Comparison of ENCODE assay signal across 8 cellular contexts in the genomic region with DNA sequence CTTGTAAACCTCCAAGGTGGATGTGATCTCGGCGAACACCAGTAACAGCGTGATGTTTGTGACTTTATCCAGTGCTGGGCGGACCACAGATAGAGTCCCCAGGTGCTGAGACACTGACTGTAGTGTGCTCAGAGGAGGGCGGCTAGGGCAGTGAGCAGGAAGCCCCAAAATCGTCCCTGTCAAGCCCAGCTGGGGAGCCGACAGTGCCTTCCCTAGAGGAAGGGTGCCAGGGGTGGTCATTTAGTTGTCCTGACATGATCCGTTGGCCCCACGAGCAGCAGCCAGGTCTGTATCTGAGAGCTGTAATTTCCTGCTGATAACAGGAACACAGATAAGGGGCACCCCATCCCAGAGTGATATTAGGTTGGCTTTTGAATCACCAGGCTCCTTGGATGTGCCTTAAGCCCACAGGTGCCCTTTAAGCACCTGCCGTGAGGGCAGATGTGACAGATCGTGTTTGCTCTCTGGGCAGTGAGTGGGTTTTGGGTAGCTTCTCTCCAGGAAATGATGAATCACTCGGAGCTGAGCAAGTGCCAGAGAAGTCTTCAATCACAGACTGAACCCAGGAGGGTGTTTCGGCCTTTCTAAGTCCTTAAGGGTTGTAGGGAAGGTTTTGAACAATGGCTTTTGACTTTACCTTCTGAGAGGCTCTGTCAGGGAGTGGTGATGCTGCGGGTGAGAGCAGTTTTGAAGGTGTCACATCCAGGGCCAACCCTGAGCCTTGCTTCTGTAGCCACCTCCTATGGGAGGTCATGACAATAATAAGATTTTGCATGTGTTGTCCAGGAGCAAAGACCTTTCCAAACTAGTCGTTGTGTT. TPM values are rescaled to one million over a fixed set of nuclear protein-coding genes. Genes with fewer than 3 reads are reported as not detected.
DNase-seq lines count a peak whose midpoint lies in the region; ATAC-seq, FAIRE-seq and TF ChIP-seq lines count a peak whose summit lies in the region.

No MANE protein-coding gene starts in this region.

- POLR2A ChIA-PET in H1 (lab: Charles Lee; ENCODE audit: partially characterized antibody), result interaction anchor here (0.7 kb wide), 1 partner anchor 8 kb away, joined by 3 read pairs; no protein-coding TSS in a partner anchor

- peaks cover 19% of the 10 kb centered on the region for H3K4me1 Mint-ChIP-seq in progenitor cell of endocrine pancreas (ENCODE audit: low read depth)

- no peak overlapping the region for H3K9ac ChIP-seq in H1 (replicated peaks in 1 of 4; ENCODE audit: extremely low read depth in 1 of 4, low read depth in 3 of 4, low read length in 3 of 4)

- H3K27me3 ChIP-seq in H1 (replicated peaks in 1 of 4; ENCODE audit: control insufficient read depth in 3 of 4, extremely low read depth in 1 of 4, insufficient read depth in 3 of 4, low read length in 3 of 4) (no peaks in the 10 kb centered on the region), H7 (ENCODE audit: control insufficient read depth, insufficient read depth, low read length) (no peaks in the 10 kb centered on the region)

- peaks cover 0 to 8% of the 10 kb centered on the region in 2 experiments; a peak in 2 of 4 replicates for H3K79me2 ChIP-seq in H1 (ENCODE audit: control insufficient read depth in 1 of 2, insufficient read depth in 2 of 2, low read length in 2 of 2)

- no peak overlapping the region for H4K5ac ChIP-seq in H1 (ENCODE audit: insufficient read length, low read depth, low read length)

- H2BK15ac ChIP-seq in H1 (ENCODE audit: low read length), result no peak overlapping the region

- H3K4me3 ChIP-seq in H1 (ENCODE audit: extremely low read depth in 1 of 4, insufficient read depth in 2 of 4, low read depth in 3 of 4, low read length in 4 of 4) (no peak overlapping the region), H7 (ENCODE audit: insufficient read depth, low read depth, low read length) (no peak overlapping the region)

- H2BK120ac ChIP-seq in H1 (replicated peaks; ENCODE audit: low read depth, low read length), result no peak overlapping the region

- peaks cover 6% of the 10 kb centered on the region for H3K9me3 Mint-ChIP-seq in progenitor cell of endocrine pancreas (ENCODE audit: low read depth)

- no peak for FAIRE-seq in H1 (lab: Jason Lieb, UNC)

- WGBS in H1 (ENCODE audit: extremely low coverage in 1 of 2, insufficient coverage in 1 of 2, insufficient read length in 1 of 2, insufficient replicate concordance in 2 of 2, low coverage in 1 of 2, low lambda C conversion rate in 2 of 2, missing lambda C conversion rate in 1 of 2), 2 experiments, result 87% methylated on average over 15 of the region's 15 CpGs; no CpG with 5 or more reads in 1 of the 2 experiments

- peak overlapping the region; percentile 56 for H3K27ac Mint-ChIP-seq in progenitor cell of endocrine pancreas

- no peak for TF ChIP-seq EP300 in H1 (IDR thresholded peaks at IDR 0.05; ENCODE audit: borderline replicate concordance in 1 of 2, low read depth in 2 of 2, low read length in 2 of 2)

- no peak overlapping the region for H3K27ac ChIP-seq in H1 (ENCODE audit: low read depth, low read length)

- H3K4me2 ChIP-seq in H1 (ENCODE audit: insufficient read depth in 1 of 2, low read depth in 2 of 2, low read length in 2 of 2), result no peak overlapping the region

- H2AK5ac ChIP-seq in H1 (ENCODE audit: low read depth, low read length), result no peak overlapping the region

- H3K79me1 ChIP-seq in H1 (ENCODE audit: low read depth, low read length), result peaks cover 2% of the 10 kb centered on the region; the same call in 1 of the 2 replicates

- ATAC-seq in GM18505 (IDR thresholded peaks at IDR 0.05; ENCODE audit: unreplicated experiment) (peak; percentile 27), HG02798 (IDR thresholded peaks at IDR 0.05; ENCODE audit: poor library complexity, unreplicated experiment) (peak; percentile 28)

- H3K36me3 ChIP-seq in H1 (ENCODE audit: control insufficient read depth in 2 of 4, insufficient read depth in 4 of 4, low read length in 3 of 4) (0 out of 8 replicates have a peak, but pooled peaks cover 0 to 3% (median 0%) of the 10 kb centered on the region in 4 experiments), H7 (replicated peaks; ENCODE audit: control insufficient read depth, insufficient read depth, low read length) (no peaks in the 10 kb centered on the region)

- peak overlapping the region; percentile 44; the same call in 1 of the 2 replicates for H2BK5ac ChIP-seq in H1 (ENCODE audit: low read depth, low read length)

- DNase-seq in NCI-H2029 treated with DMSO at 0.1 percent for 48 hours (lab: John Stamatoyannopoulos, UW), result peak; percentile 80
- DNase-seq in activated CD4-positive, alpha-beta T cell treated with anti-CD3 and anti-CD28 coated beads, Interleukin-2, amount 50 U/mL, for 24 hours (ENCODE audit: low read depth in 1 of 2, low spot score in 1 of 2), result peak; percentile 32 to 76
- DNase-seq in H1 (ENCODE audit: low read depth in 1 of 2, low spot score in 2 of 2), result no peak
- no peak for DNase-seq in progenitor cell of endocrine pancreas (ENCODE audit: low spot score, unreplicated experiment)
- no peak for DNase-seq in NCI-H1694 (lab: John Stamatoyannopoulos, UW)
- no peak for DNase-seq in H7

- no peak overlapping the region for H2BK20ac ChIP-seq in H1 (ENCODE audit: low read length)

- H3K14ac ChIP-seq in H1 (ENCODE audit: insufficient read length), result no peak overlapping the region

- H3K18ac ChIP-seq in H1 (ENCODE audit: extremely low read depth, low read length), result no peak overlapping the region

- peaks cover 0 to 5% of the 10 kb centered on the region in 2 experiments; a peak in 1 of 4 replicates for H3K9me3 ChIP-seq in H1 (ENCODE audit: insufficient read depth in 2 of 2, low read depth in 1 of 2, low read length in 1 of 2)

- H3K23ac ChIP-seq in H1 (ENCODE audit: insufficient read length), result no peak overlapping the region

- H3K56ac ChIP-seq in H1 (replicated peaks; ENCODE audit: insufficient read length, low read depth, low read length), result no peak overlapping the region

- no peak for TF ChIP-seq CTCF in H1 (IDR thresholded peaks at IDR 0.05; ENCODE audit: control extremely low read depth in 1 of 3, insufficient read depth in 1 of 3, low read depth in 1 of 3, low read length in 3 of 3)
- TF ChIP-seq CTCF in progenitor cell of endocrine pancreas (IDR thresholded peaks at IDR 0.05; ENCODE audit: unreplicated experiment), result no peak

- no peak for TF ChIP-seq RAD21 in H1 (IDR thresholded peaks at IDR 0.05 in 1 of 2, conservative IDR thresholded peaks at IDR 0.05 in 1 of 2; ENCODE audit: low read depth in 2 of 2, low read length in 2 of 2)

- CTCF ChIA-PET in H1 (lab: Charles Lee; ENCODE audit: partially characterized antibody), result interaction anchor here (1.0 to 4.0 kb wide), 7 partner anchors 10 to 72 kb away, joined by 3 to 24 read pairs (median 4); no protein-coding TSS in a partner anchor

- no peak overlapping the region for H4K8ac ChIP-seq in H1 (ENCODE audit: extremely low read depth, insufficient read depth, low read length)

- no peak overlapping the region for H4K91ac ChIP-seq in H1 (replicated peaks; ENCODE audit: insufficient read length, low read length)

- peaks cover 14% of the 10 kb centered on the region for H3K27me3 Mint-ChIP-seq in progenitor cell of endocrine pancreas

- TF ChIP-seq POLR2A in GM18505 (IDR thresholded peaks at IDR 0.05; ENCODE audit: borderline replicate concordance, extremely low read depth, insufficient read depth, insufficient read length) (peak; percentile 22), H1 (IDR thresholded peaks at IDR 0.05; ENCODE audit: control extremely low read depth in 1 of 2, low read depth in 2 of 2, low read length in 2 of 2) (no peak)

- H4K20me1 ChIP-seq in H1 (replicated peaks in 1 of 2; ENCODE audit: control insufficient read depth in 1 of 2, insufficient read depth in 2 of 2, low read length in 2 of 2), result peaks cover 0 to 4% of the 10 kb centered on the region in 2 experiments

- no peak overlapping the region for H3K4ac ChIP-seq in H1 (replicated peaks; ENCODE audit: insufficient read length, low read depth, low read length)

- H2AFZ ChIP-seq in H1 (ENCODE audit: low read length), result no peak overlapping the region

- no peaks in the 10 kb centered on the region for H3K23me2 ChIP-seq in H1 (ENCODE audit: low read depth, low read length)

- H3K4me1 ChIP-seq in H1 (replicated peaks in 1 of 4; ENCODE audit: control insufficient read depth in 3 of 4, insufficient read depth in 4 of 4, low read length in 3 of 4), result peaks cover 0 to 14% (median under 1%) of the 10 kb centered on the region in 4 experiments; a peak in 4 of 7 replicates

- peaks cover 9% of the 10 kb centered on the region for H3K36me3 Mint-ChIP-seq in progenitor cell of endocrine pancreas (ENCODE audit: insufficient read depth)

- H2BK12ac ChIP-seq in H1 (ENCODE audit: low read depth, low read length), result no peak overlapping the region

- H3K4me3 Mint-ChIP-seq in progenitor cell of endocrine pancreas (ENCODE audit: low read depth), result no peak overlapping the region

TF ChIP-seq in H1, 55 proteins besides CTCF, POLR2A, EP300 and RAD21 (continues in another document):
- no peak for TF ChIP-seq HDAC6 (IDR thresholded peaks at IDR 0.05; ENCODE audit: low read depth, low read length)
- TF ChIP-seq POLR2AphosphoS5 (IDR thresholded peaks at IDR 0.05; ENCODE audit: low read depth, low read length), result no peak
- TF ChIP-seq ZNF274 (IDR thresholded peaks at IDR 0.05; ENCODE audit: borderline replicate concordance, extremely low read depth, low read length), result no peak
- TF ChIP-seq PHF8 (conservative IDR thresholded peaks at IDR 0.05; ENCODE audit: low read depth, low read length), result no peak
- no peak for TF ChIP-seq CTBP2 (IDR thresholded peaks at IDR 0.05; ENCODE audit: borderline replicate concordance, insufficient read depth, insufficient read length, low read length)

RNA-seq across cellular contexts. Expression of a gene that starts 7.7 kb away (rescaled TPM):
- total RNA-seq in H1 (2021; fragmentation: NEBNext Ultra II Directional; extraction: Animal tissue kit (Norgen Biotek cat#: 25700)), result 9.8 and 11.3 TPM in 2 replicates
- polyA plus RNA-seq in H1 (2011; rRNA removed), result 4.3 and 4.7 TPM in 2 replicates
- 7.7 TPM for polyA plus RNA-seq in H1 (2011; cell fraction: cytosol; rRNA removed)
- 12.7 TPM for polyA plus RNA-seq in H1 (2011; cell fraction: nucleus; rRNA removed)
- 3.9 to 5.4 TPM (median 4.5 TPM) in 4 replicates for polyA plus RNA-seq in H1 (2012, experiment 1 of 2)
- 0.63 TPM for polyA plus RNA-seq in H1 (2012, experiment 2 of 2)
- polyA plus RNA-seq in H1 (2013, experiment 1 of 2), result 8.9 TPM
- 9.3 TPM for polyA plus RNA-seq in H1 (2013, experiment 2 of 2)
- polyA minus RNA-seq in H1 (2011; rRNA and poly(A)+ RNA removed), result 9.1 and 42.2 TPM in 2 replicates
- polyA minus RNA-seq in H1 (2011; cell fraction: cytosol; rRNA and poly(A)+ RNA removed), result 4.9 TPM
- polyA minus RNA-seq in H1 (2011; cell fraction: nucleus; rRNA and poly(A)+ RNA removed), result 12.4 TPM
- 18.3 and 23.5 TPM in 2 replicates for total RNA-seq in progenitor cell of endocrine pancreas
- total RNA-seq in H7 (2014; rRNA removed; shearing (Covaris generic)), result 11.5 and 15.0 TPM in 2 replicates

Comparison
In these comparisons a context has a peak if more than half of its experiments do, and no peak if none do; other contexts are left out.
1. DNase-seq: peak in NCI-H2029 treated with DMSO at 0.1 percent for 48 hours (single experiment) and activated CD4-positive, alpha-beta T cell treated with anti-CD3 and anti-CD28 coated beads, Interleukin-2, amount 50 U/mL, for 24 hours (2 of 2); none in H1 (0 of 2), progenitor cell of endocrine pancreas (single experiment), NCI-H1694 (single experiment) and H7 (single experiment).